ENCODE assay signal across 8 cellular contexts in the genomic region with DNA sequence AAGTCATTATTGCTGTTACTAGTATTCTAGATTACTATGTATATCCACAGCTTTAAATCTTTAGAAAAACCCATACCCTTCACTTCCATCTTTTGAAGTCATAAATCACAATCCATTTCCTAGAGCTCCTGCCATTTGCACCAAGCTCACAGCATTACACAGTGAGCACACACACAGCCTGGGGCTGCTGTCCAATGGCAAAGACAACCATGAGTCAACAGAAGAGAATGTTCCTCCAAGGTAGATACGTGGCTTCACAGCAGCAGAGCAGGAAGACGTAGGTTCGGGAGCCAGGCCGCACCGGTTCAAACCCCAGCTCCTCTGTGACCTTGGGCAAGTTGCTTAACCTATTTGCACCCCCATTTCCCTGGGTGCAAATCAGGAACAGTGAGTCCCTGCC.
DNase-seq lines count a peak whose midpoint lies in the region; ATAC-seq and TF ChIP-seq lines count a peak whose summit lies in the region.

No MANE protein-coding gene starts in this region.

- H3F3A ChIP-seq in neural progenitor cell (ENCODE audit: low read depth) = peaks cover 10% of the 10 kb centered on the region

- H3K9me3 Mint-ChIP-seq in CD4-positive, CD25-positive, alpha-beta regulatory T cell = peaks cover 0 to under 1% (median 0%) of the 10 kb centered on the region in 7 donors
- peaks cover 3% of the 10 kb centered on the region for H3K9me3 Mint-ChIP-seq in neural progenitor cell

- H3K27ac ChIP-seq in CD4-positive, CD25-positive, alpha-beta regulatory T cell (ENCODE audit: insufficient read depth, low read length, poor library complexity, severe bottlenecking) = no peak overlapping the region
- peak overlapping the region in 35 of 59 donors; percentile 14 to 80 (median 53) for H3K27ac ChIP-seq in dorsolateral prefrontal cortex
- no peak overlapping the region for H3K27ac ChIP-seq in neural progenitor cell

- no peak for ATAC-seq in CD4-positive, CD25-positive, alpha-beta regulatory T cell (ENCODE audit: low read depth in 2 of 2)
- ATAC-seq in HG02870 (IDR thresholded peaks at IDR 0.05; ENCODE audit: unreplicated experiment) (no peak), HG03521 (IDR thresholded peaks at IDR 0.05; ENCODE audit: unreplicated experiment) (no peak), HG02970 (IDR thresholded peaks at IDR 0.05; ENCODE audit: low FRiP score, unreplicated experiment) (no peak)

- no peak overlapping the region for H3K4me3 ChIP-seq in CD4-positive, CD25-positive, alpha-beta regulatory T cell (ENCODE audit: low read depth, low read length)
- no peak overlapping the region for H3K4me3 ChIP-seq in MG63
- H3K4me3 ChIP-seq in dorsolateral prefrontal cortex = no peak overlapping the region
- H3K4me3 ChIP-seq in neural progenitor cell = no peak overlapping the region

- H3K4me1 Mint-ChIP-seq in CD4-positive, CD25-positive, alpha-beta regulatory T cell = peaks cover 0 to 47% (median 21%) of the 10 kb centered on the region in 4 donors
- H3K4me1 Mint-ChIP-seq in neural progenitor cell = peaks cover 60% of the 10 kb centered on the region

- peaks cover 2% of the 10 kb centered on the region for H3K36me3 Mint-ChIP-seq in CD4-positive, CD25-positive, alpha-beta regulatory T cell
- H3K36me3 Mint-ChIP-seq in neural progenitor cell = peaks cover 8% of the 10 kb centered on the region

- H3K9ac ChIP-seq in neural progenitor cell = no peak overlapping the region

- peaks cover 27% of the 10 kb centered on the region for H3K4me1 ChIP-seq in CD4-positive, CD25-positive, alpha-beta regulatory T cell (ENCODE audit: control insufficient read depth, insufficient read depth, low read length, poor library complexity, severe bottlenecking)
- H3K4me1 ChIP-seq in neural progenitor cell = peaks cover 18% of the 10 kb centered on the region

- H3K9me3 ChIP-seq in CD4-positive, CD25-positive, alpha-beta regulatory T cell (ENCODE audit: control insufficient read depth in 2 of 2, low read length in 2 of 2) = no peaks in the 10 kb centered on the region
- H3K9me3 ChIP-seq in MG63 (no peaks in the 10 kb centered on the region), neural progenitor cell (ENCODE audit: low read depth) (no peaks in the 10 kb centered on the region)

- H3K27me3 Mint-ChIP-seq in CD4-positive, CD25-positive, alpha-beta regulatory T cell = no peaks in the 10 kb centered on the region
- H3K27me3 Mint-ChIP-seq in neural progenitor cell (ENCODE audit: insufficient read depth, low read depth) = peaks cover 3% of the 10 kb centered on the region

- intact Hi-C loops in dorsolateral prefrontal cortex (cut with DNase I) = loop anchor here in 1 of 2 donors (5.0 to 10.0 kb wide), 2 partner anchors 42 to 240 kb away; no protein-coding TSS in a partner anchor

- H3K27me3 ChIP-seq in CD4-positive, CD25-positive, alpha-beta regulatory T cell (ENCODE audit: control insufficient read depth, insufficient read depth, low read length) = no peaks in the 10 kb centered on the region
- H3K27me3 ChIP-seq in MG63 = no peaks in the 10 kb centered on the region
- H3K27me3 ChIP-seq in dorsolateral prefrontal cortex = no peaks in the 10 kb centered on the region
- H3K27me3 ChIP-seq in neural progenitor cell = no peaks in the 10 kb centered on the region

- H3K27ac Mint-ChIP-seq in CD4-positive, CD25-positive, alpha-beta regulatory T cell = peak overlapping the region; percentile 24 to 86 (median 70)
- peak overlapping the region; percentile 27 for H3K27ac Mint-ChIP-seq in neural progenitor cell

- no peak overlapping the region for H2AFZ ChIP-seq in neural progenitor cell (replicated peaks)

- no peak for TF ChIP-seq CTCF in dorsolateral prefrontal cortex (IDR thresholded peaks at IDR 0.05 in 54 of 56, conservative IDR thresholded peaks at IDR 0.05 in 2 of 56; ENCODE audit: low read depth in 1 of 56, partially characterized antibody in 56 of 56)
- TF ChIP-seq CTCF in neural progenitor cell (IDR thresholded peaks at IDR 0.05) = no peak

- peak overlapping the region in 1 of 4 donors; percentile 75 for H3K4me3 Mint-ChIP-seq in CD4-positive, CD25-positive, alpha-beta regulatory T cell
- H3K4me3 Mint-ChIP-seq in neural progenitor cell = no peak overlapping the region

- peaks cover 6% of the 10 kb centered on the region for H4K20me1 ChIP-seq in neural progenitor cell (ENCODE audit: low read depth)

- no peak overlapping the region for H3K4me2 ChIP-seq in neural progenitor cell

- peaks cover 5% of the 10 kb centered on the region for H3K79me2 ChIP-seq in neural progenitor cell (ENCODE audit: low read depth)

- DNase-seq in CD4-positive, CD25-positive, alpha-beta regulatory T cell = peak in 1 of 3 donors; percentile 7
- DNase-seq in MG63 (peak; percentile 64), dorsolateral prefrontal cortex (peak in 1 of 10 donors; percentile 36), neural progenitor cell (ENCODE audit: low spot score) (no peak), NCI-H1092 (lab: John Stamatoyannopoulos, UW) (no peak)

- H3K36me3 ChIP-seq in CD4-positive, CD25-positive, alpha-beta regulatory T cell (ENCODE audit: control insufficient read depth, insufficient read depth, low read length) = no peaks in the 10 kb centered on the region
- H3K36me3 ChIP-seq in MG63 (peaks cover 2% of the 10 kb centered on the region; the same call in 1 of the 2 replicates), neural progenitor cell (no peaks in the 10 kb centered on the region)

Comparison
In these comparisons a context has a peak if more than half of its experiments do, and no peak if none do; other contexts are left out.
1. H3K27ac ChIP-seq: peak in dorsolateral prefrontal cortex (35 of 59); none in CD4-positive, CD25-positive, alpha-beta regulatory T cell (single experiment) and neural progenitor cell (single experiment).